ENCODE assay signal across 8 cellular contexts in the genomic region with DNA sequence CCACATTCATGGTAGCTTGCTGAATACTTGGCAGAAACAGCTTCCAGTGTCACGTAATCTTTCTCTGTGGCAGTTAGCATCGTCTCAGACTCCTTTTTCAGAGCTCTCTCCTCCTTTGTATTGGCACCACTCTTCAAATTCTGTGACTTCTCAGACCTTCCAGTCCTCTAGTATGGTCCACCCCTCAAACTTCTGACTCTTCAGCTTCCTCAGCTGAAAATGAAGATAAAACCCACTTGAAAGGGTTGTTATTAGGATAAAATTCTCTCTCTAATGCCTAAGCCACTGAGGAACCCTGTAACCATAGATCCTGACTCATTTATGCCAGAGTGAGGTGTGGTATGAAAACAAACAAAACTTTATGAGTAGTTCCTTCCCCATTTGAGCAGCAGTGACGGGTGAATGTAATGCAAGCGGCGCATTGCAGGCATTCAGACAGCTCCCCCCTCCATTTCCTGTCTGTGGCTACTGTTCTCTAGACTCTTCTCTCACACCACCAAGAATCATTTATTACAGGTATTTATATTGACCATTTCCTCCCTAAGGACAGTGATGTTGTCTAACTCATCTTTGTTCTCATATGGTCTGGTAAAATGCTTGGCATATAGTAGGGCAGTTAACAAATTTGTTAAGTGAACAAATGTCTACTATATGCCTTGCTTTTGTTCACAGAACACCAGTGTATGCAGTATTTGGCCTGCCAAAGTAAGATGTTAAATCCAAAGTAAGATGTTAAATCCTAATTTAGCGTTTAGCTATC. TPM values are rescaled to one million over a fixed set of nuclear protein-coding genes. Genes with fewer than 3 reads are reported as not detected.
DNase-seq lines count a peak whose midpoint lies in the region; ATAC-seq lines count a peak whose summit lies in the region.

No MANE protein-coding gene starts in this region.

- peaks cover 16% of the 10 kb centered on the region for H3K4me1 ChIP-seq in mucosa of stomach (ENCODE audit: control insufficient read depth, insufficient read depth, low read length)

- H3K36me3 ChIP-seq in mucosa of stomach (ENCODE audit: control insufficient read depth, insufficient read depth, low read length), result no peaks in the 10 kb centered on the region

- in situ Hi-C loops in KBM-7 (cut with MboI; ENCODE audit: low pct_unique_long_range_greater_than_20kb, low sequenced_read_pairs), result no loop called here

- peak; percentile 96 for ATAC-seq in GM21737 (IDR thresholded peaks at IDR 0.05; ENCODE audit: unreplicated experiment)

- no peaks in the 10 kb centered on the region for H3K9me3 ChIP-seq in mucosa of stomach (ENCODE audit: control insufficient read depth, low read length)

- peak overlapping the region; percentile 9 for H3K9ac ChIP-seq in mucosa of stomach (ENCODE audit: low read length)

- DNase-seq in EL (peak; percentile 82), KBM-7 (peak; percentile 90), dermis blood vessel endothelial cell (peak; percentile 92), NCI-H1048 (lab: John Stamatoyannopoulos, UW) (no peak)
- peak; percentile 39 for DNase-seq in activated CD4-positive, CD25-positive, alpha-beta regulatory T cell treated with anti-CD3 and anti-CD28 coated beads, Interleukin-2, amount 50 U/mL, for 72 hours
- DNase-seq in stimulated activated CD8-positive, alpha-beta memory T cell treated with anti-CD3 and anti-CD28 coated beads, Interleukin-7, amount 100 ng/mL, for 48 hours (ENCODE audit: extremely low read depth in 1 of 2, low read depth in 1 of 2), result peak; percentile 14 to 63

- H3K27me3 ChIP-seq in mucosa of stomach (ENCODE audit: control insufficient read depth, insufficient read depth, low read length), result no peaks in the 10 kb centered on the region

- no peak overlapping the region for H3K4me3 ChIP-seq in mucosa of stomach (ENCODE audit: low read length)

RNA-seq across cellular contexts. Expression of a gene that starts 35.3 kb away (rescaled TPM):
- 317 and 436 TPM in 2 replicates for total RNA-seq in dermis blood vessel endothelial cell
